ENCODE assay signal across 37 cellular contexts in genomic region chr3:36744770-36745169, GRCh38. TPM values are rescaled to one million over a fixed set of nuclear protein-coding genes. Genes with fewer than 3 reads are reported as not detected.
"Had no signal": no experiment of that assay in that cellular context is flagged by ENCODE, and none has a peak within 500 bp of the region (broad histone marks: within the 10 kb centered on the region; RNA-seq: fewer than 3 reads in every experiment).

No MANE protein-coding gene starts in this region.

- FAIRE-seq: colon had no signal

- H3K4me1 ChIP-seq: adrenal gland, body of pancreas, esophagus muscularis mucosa, foreskin keratinocyte, gastrocnemius medialis, heart right ventricle had no signal

- H3K36me3 ChIP-seq: adrenal gland, esophagus muscularis mucosa, gastrocnemius medialis, heart right ventricle, WERI-Rb-1 had no signal

- H3K27ac ChIP-seq: adrenal gland, body of pancreas, esophagus muscularis mucosa, foreskin keratinocyte, gastrocnemius medialis, heart right ventricle, WERI-Rb-1 had no signal

- ATAC-seq: activated CD4-positive, CD25-positive, alpha-beta regulatory T cell treated with anti-CD3 and anti-CD28 coated beads, Interleukin-2, amount 50 U/mL, for 24 hours; activated CD8-positive, alpha-beta memory T cell treated with anti-CD3 and anti-CD28 coated beads, Interleukin-2, amount 10 ng/mL, durations not matched to agents 7 days and 5 days; activated CD8-positive, alpha-beta T cell treated with anti-CD3 and anti-CD28 coated beads for 36 hours; activated naive CD8-positive, alpha-beta T cell treated with anti-CD3 and anti-CD28 coated beads, Interleukin-2, amount 50 U/mL, for 24 hours; body of pancreas; effector memory CD8-positive, alpha-beta T cell; foreskin keratinocyte; gastrocnemius medialis; heart right ventricle; T-helper 17 cell had no signal

- H3K4me3 ChIP-seq: adrenal gland, body of pancreas, esophagus muscularis mucosa, gastrocnemius medialis, heart right ventricle had no signal

- H3K9me3 ChIP-seq: adrenal gland, body of pancreas, gastrocnemius medialis had no signal

- H3K27me3 ChIP-seq: adrenal gland, body of pancreas, esophagus muscularis mucosa, gastrocnemius medialis, heart right ventricle had no signal

- DNase-seq: activated B cell treated with CpG ODN at 0.5 μM for 24 hours; activated CD4-positive, alpha-beta T cell treated with anti-CD3 and anti-CD28 coated beads for 48 hours; activated CD4-positive, alpha-beta T cell treated with anti-CD3 and anti-CD28 coated beads, Interleukin-2, amount 50 U/mL, for 1 hour; activated CD4-positive, alpha-beta T cell treated with anti-CD3 and anti-CD28 coated beads, Interleukin-2, amount 50 U/mL, for 48 hours; activated CD8-positive, alpha-beta memory T cell treated with anti-CD3 and anti-CD28 coated beads, Interleukin-2, amount 10 ng/mL, durations not matched to agents 7 days and 5 days; activated CD8-positive, alpha-beta memory T cell treated with anti-CD3 and anti-CD28 coated beads, Interleukin-2, amount 50 U/mL, for 4 hours; activated CD8-positive, alpha-beta T cell treated with anti-CD3 and anti-CD28 coated beads for 36 hours; activated effector memory CD4-positive, alpha-beta T cell treated with anti-CD3 and anti-CD28 coated beads, Interleukin-2, amount 50 U/mL, for 16 hours; activated naive CD4-positive, alpha-beta T cell treated with anti-CD3 and anti-CD28 coated beads for 36 hours; activated naive CD8-positive, alpha-beta T cell treated with anti-CD3 and anti-CD28 coated beads for 36 hours; activated naive CD8-positive, alpha-beta T cell treated with anti-CD3 and anti-CD28 coated beads, Interleukin-2, amount 50 U/mL, for 24 hours; activated T-cell treated with anti-CD3 and anti-CD28 coated beads, Interleukin-2, amount 50 U/mL, for 1 hour; activated T-cell treated with anti-CD3 and anti-CD28 coated beads, Interleukin-2, amount 50 U/mL, for 48 hours; adrenal gland; amygdala; aorta; body of pancreas; caudate nucleus; cortex of kidney; dermis blood vessel endothelial cell; effector CD4-positive, alpha-beta T cell; effector memory CD8-positive, alpha-beta T cell; erythroblast; foreskin keratinocyte; gastrocnemius medialis; heart right ventricle; T-helper 17 cell; T1000; WERI-Rb-1 had no signal

RNA-seq across cellular contexts. Expression of gene DCLK3, which starts 19.6 kb away (rescaled TPM):
- total RNA-seq: activated B cell treated with CpG ODN at 0.5 μM for 24 hours; activated CD8-positive, alpha-beta memory T cell treated with anti-CD3 and anti-CD28 coated beads for 36 hours; activated CD8-positive, alpha-beta memory T cell treated with anti-CD3 and anti-CD28 coated beads, Interleukin-2, amount 10 ng/mL, durations not matched to agents 7 days and 5 days; activated naive CD4-positive, alpha-beta T cell treated with anti-CD3 and anti-CD28 coated beads for 36 hours; activated T-helper 1 cell treated with anti-CD3 and anti-CD28 coated beads, Interleukin-12 subunit alpha, Interleukin-12 subunit beta, Interleukin-2, Interleukin-4 antibody, amounts not matched to agents 30 ng/mL and 10 ng/mL and 1 ng/mL, durations not matched to agents 14 hours and 24 hours and 36 hours; activated T-helper 2 cell treated with anti-CD3 and anti-CD28 coated beads, Interferon-gamma antibody, Interleukin-2, Interleukin-4, amounts not matched to agents 10 μg/mL and 5 μg/mL and 100 μg/mL, durations not matched to agents 14 hours and 24 hours and 36 hours; body of pancreas; chondrocyte; foreskin keratinocyte; glomerular endothelial cell; T-helper 17 cell had no signal
- polyA plus RNA-seq: foreskin keratinocyte had no signal
